ENCODE assay signal across 8 cellular contexts in the genomic region with DNA sequence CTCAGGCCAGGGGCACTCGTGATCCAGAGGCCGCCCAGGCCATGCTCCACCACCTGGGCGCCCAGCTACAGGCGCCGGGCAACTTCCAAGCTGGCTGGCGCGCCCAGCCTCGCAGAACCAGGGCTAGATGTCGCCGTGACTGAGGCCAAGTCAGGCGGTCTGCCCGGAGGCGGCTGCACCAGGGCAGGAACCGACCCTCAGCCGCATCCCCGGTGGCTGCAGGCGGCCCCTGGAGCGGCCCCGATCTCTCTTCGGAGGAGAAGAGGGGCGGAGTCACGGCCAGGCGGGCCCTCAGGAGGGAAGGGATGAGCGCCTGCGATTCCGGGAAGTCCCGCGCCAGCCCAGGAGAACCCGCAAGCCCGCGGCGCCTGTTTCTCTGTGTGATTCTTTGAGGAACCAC.
DNase-seq lines count a peak whose midpoint lies in the region; ATAC-seq, FAIRE-seq and TF ChIP-seq lines count a peak whose summit lies in the region.
"Not testable (repeated sequence)": the region's sequence is repeated elsewhere in the genome, so short reads cannot be mapped to it uniquely, and the experiment has no call there.

No MANE protein-coding gene starts in this region.

- CTCF ChIA-PET in A549 (lab: Yijun Ruan, JAX), result not testable (repeated sequence)

- not testable (repeated sequence) for H3K27ac Mint-ChIP-seq in neural progenitor cell

- not testable (repeated sequence) for H3K4me1 Mint-ChIP-seq in neural progenitor cell

- peak overlapping the region; percentile 77 for H2AFZ ChIP-seq in keratinocyte (ENCODE audit: control insufficient read depth, low read length)
- H2AFZ ChIP-seq in neural progenitor cell (replicated peaks), result peak overlapping the region; percentile 34

- not testable (repeated sequence) for H4K20me1 ChIP-seq in keratinocyte (ENCODE audit: control insufficient read depth, extremely low read depth, insufficient read depth, low read length); neural progenitor cell (ENCODE audit: low read depth)

- H3K4me3 ChIP-seq in A549 (peak overlapping the region; percentile 62), H7 (ENCODE audit: insufficient read depth, low read depth, low read length) (peak overlapping the region; percentile 41), RWPE2 (ENCODE audit: severe bottlenecking) (peak overlapping the region; percentile 30), gastroesophageal sphincter (peak overlapping the region; percentile 29 to 58), keratinocyte (ENCODE audit: control insufficient read depth in 2 of 3, extremely low read depth in 1 of 3, insufficient read depth in 2 of 3, low read depth in 1 of 3, low read length in 3 of 3) (peak overlapping the region in 1 of 3 experiments; percentile 15), neural progenitor cell (peak overlapping the region; percentile 51), small intestine (ENCODE audit: low read depth in 1 of 2, low read length in 2 of 2) (peak overlapping the region in 1 of 2 donors; percentile 44)

- not testable (repeated sequence) for TF ChIP-seq CTCF in A549 (IDR thresholded peaks at IDR 0.05); RWPE2 (IDR thresholded peaks at IDR 0.05; ENCODE audit: poor library complexity, severe bottlenecking); gastroesophageal sphincter (IDR thresholded peaks at IDR 0.05); keratinocyte (optimal IDR thresholded peaks at IDR 0.05 in 1 of 3, IDR thresholded peaks at IDR 0.05 in 1 of 3, conservative IDR thresholded peaks at IDR 0.05 in 1 of 3; ENCODE audit: extremely low read depth in 1 of 3, insufficient read depth in 2 of 3, low read length in 3 of 3); neural progenitor cell (IDR thresholded peaks at IDR 0.05)

- H3K9me3 Mint-ChIP-seq in neural progenitor cell, result not testable (repeated sequence)

- dilution Hi-C loops in keratinocyte (cut with MboI; ENCODE audit: extremely low pct_ligation_motif_present, low sequenced_read_pairs), result not testable (repeated sequence)

- DNase-seq in A549 (ENCODE audit: low read depth in 1 of 2, low spot score in 1 of 2) (peak; percentile 4 to 64), H7 (peak; percentile 70), cerebellar cortex (ENCODE audit: low spot score) (peak; percentile 66), neural progenitor cell (ENCODE audit: low spot score) (peak; percentile 78), small intestine (peak; percentile 34)
- DNase-seq in RWPE2 (ENCODE audit: low spot score); keratinocyte (ENCODE audit: low read depth, low spot score): not testable (repeated sequence)

- H3K36me3 Mint-ChIP-seq in neural progenitor cell, result not testable (repeated sequence)

- FAIRE-seq in A549 (lab: Jason Lieb, UNC); keratinocyte (lab: Jason Lieb, UNC); small intestine (lab: Jason Lieb, UNC): not testable (repeated sequence)

- H3K27me3 Mint-ChIP-seq in neural progenitor cell (ENCODE audit: insufficient read depth, low read depth), result not testable (repeated sequence)

- 0% methylated on average over 11 of the region's 32 CpGs for WGBS in A549 (ENCODE audit: missing lambda C conversion rate)
- WGBS in gastroesophageal sphincter (ENCODE audit: low coverage in 1 of 2), 2 donors, result 0% methylated on average over 4 of the region's 32 CpGs; no CpG with 5 or more reads in 1 of the 2 donors
- WGBS in small intestine, 3 donors, result 1 to 4% (median 1%) methylated on average over 17 to 32 of the region's 32 CpGs

- not testable (repeated sequence) for H3K4me1 ChIP-seq in A549; RWPE2 (ENCODE audit: insufficient read depth, poor library complexity, severe bottlenecking); keratinocyte (ENCODE audit: control insufficient read depth, extremely low read depth, insufficient read depth, low read length); neural progenitor cell; small intestine (ENCODE audit: control insufficient read depth in 2 of 2, insufficient read depth in 1 of 2, low read depth in 1 of 2, low read length in 1 of 2)
- peaks cover 0 to 16% (median 0%) of the 10 kb centered on the region in 3 donors for H3K4me1 ChIP-seq in gastroesophageal sphincter

- H3K9me3 ChIP-seq in A549; RWPE2 (ENCODE audit: severe bottlenecking); gastroesophageal sphincter; keratinocyte (ENCODE audit: control insufficient read depth, low read depth, low read length); neural progenitor cell (ENCODE audit: low read depth); small intestine (ENCODE audit: control insufficient read depth, low read depth): not testable (repeated sequence)

- not testable (repeated sequence) for TF ChIP-seq EP300 in A549 (IDR thresholded peaks at IDR 0.05); gastroesophageal sphincter (IDR thresholded peaks at IDR 0.05)

- H3K4me3 Mint-ChIP-seq in neural progenitor cell, result peak overlapping the region; percentile 80

- TF ChIP-seq RAD21 in A549 (conservative IDR thresholded peaks at IDR 0.05 in 1 of 2, IDR thresholded peaks at IDR 0.05 in 1 of 2), result not testable (repeated sequence)

- H3K36me3 ChIP-seq in H7 (replicated peaks; ENCODE audit: control insufficient read depth, insufficient read depth, low read length); RWPE2 (ENCODE audit: low read depth); gastroesophageal sphincter; keratinocyte (ENCODE audit: control insufficient read depth in 2 of 2, extremely low read depth in 1 of 2, insufficient read depth in 2 of 2, low read length in 2 of 2); neural progenitor cell; small intestine (ENCODE audit: control insufficient read depth in 2 of 2, insufficient read depth in 2 of 2, low read length in 2 of 2): not testable (repeated sequence)

- H3K9ac ChIP-seq in keratinocyte (ENCODE audit: control insufficient read depth, extremely low read depth, insufficient read depth, low read length); neural progenitor cell: not testable (repeated sequence)

- H3K4me2 ChIP-seq in A549 (peak overlapping the region; percentile 79), keratinocyte (ENCODE audit: control insufficient read depth, extremely low read depth, insufficient read depth, low read depth, low read length) (peak overlapping the region; percentile 56), neural progenitor cell (peak overlapping the region; percentile 66)

- peak overlapping the region; percentile 91 to 93 for H3K27ac ChIP-seq in A549
- H3K27ac ChIP-seq in RWPE2 (ENCODE audit: poor library complexity, severe bottlenecking); keratinocyte (ENCODE audit: control insufficient read depth, insufficient read depth, low read length); neural progenitor cell; small intestine (ENCODE audit: low read depth in 1 of 2, low read length in 1 of 2): not testable (repeated sequence)
- H3K27ac ChIP-seq in gastroesophageal sphincter, result peak overlapping the region in 3 of 4 donors; percentile 58 to 71 (median 64)

- ATAC-seq in A549 (peak; percentile 71 to 88), RWPE2 (ENCODE audit: low read depth) (peak; percentile 49; the same call in 2 of the 3 replicates)
- not testable (repeated sequence) for ATAC-seq in gastroesophageal sphincter

- peak; percentile 42 for TF ChIP-seq POLR2A in A549 (IDR thresholded peaks at IDR 0.05; ENCODE audit: low read length)
- not testable (repeated sequence) for TF ChIP-seq POLR2A in gastroesophageal sphincter (IDR thresholded peaks at IDR 0.05)

- H3K79me2 ChIP-seq in keratinocyte (ENCODE audit: control insufficient read depth, insufficient read depth, low read length); neural progenitor cell (ENCODE audit: low read depth): not testable (repeated sequence)

- H3F3A ChIP-seq in neural progenitor cell (ENCODE audit: low read depth), result not testable (repeated sequence)

- POLR2A ChIA-PET in A549 (lab: Yijun Ruan, JAX), result not testable (repeated sequence)

- not testable (repeated sequence) for H3K27me3 ChIP-seq in H7 (ENCODE audit: control insufficient read depth, insufficient read depth, low read length); RWPE2 (ENCODE audit: insufficient read depth, poor library complexity, severe bottlenecking); gastroesophageal sphincter; keratinocyte (ENCODE audit: control insufficient read depth, extremely low read depth, insufficient read depth, low read length); neural progenitor cell; small intestine (ENCODE audit: control insufficient read depth in 2 of 2, insufficient read depth in 2 of 2, low read length in 2 of 2)

- H3K9me1 ChIP-seq in keratinocyte (ENCODE audit: control insufficient read depth, extremely low read depth, insufficient read depth, low read length), result not testable (repeated sequence)

TF ChIP-seq in A549, 52 proteins besides CTCF, POLR2A, EP300 and RAD21:
- peak; percentile 60 for TF ChIP-seq ZFP36 (IDR thresholded peaks at IDR 0.05; ENCODE audit: borderline replicate concordance, partially characterized antibody)
- TF ChIP-seq, protein P1, sequence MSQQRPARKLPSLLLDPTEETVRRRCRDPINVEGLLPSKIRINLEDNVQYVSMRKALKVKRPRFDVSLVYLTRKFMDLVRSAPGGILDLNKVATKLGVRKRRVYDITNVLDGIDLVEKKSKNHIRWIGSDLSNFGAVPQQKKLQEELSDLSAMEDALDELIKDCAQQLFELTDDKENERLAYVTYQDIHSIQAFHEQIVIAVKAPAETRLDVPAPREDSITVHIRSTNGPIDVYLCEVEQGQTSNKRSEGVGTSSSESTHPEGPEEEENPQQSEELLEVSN (IDR thresholded peaks at IDR 0.05; ENCODE audit: borderline replicate concordance, low read depth), result 0 out of 2 replicates have a peak, but pooled peaks have one; percentile 46
- peak in 1 of 2 experiments; percentile 7; a peak in 1 of 5 replicates for TF ChIP-seq JUN (IDR thresholded peaks at IDR 0.05)
- TF ChIP-seq, protein P2, sequence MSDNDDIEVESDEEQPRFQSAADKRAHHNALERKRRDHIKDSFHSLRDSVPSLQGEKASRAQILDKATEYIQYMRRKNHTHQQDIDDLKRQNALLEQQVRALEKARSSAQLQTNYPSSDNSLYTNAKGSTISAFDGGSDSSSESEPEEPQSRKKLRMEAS (IDR thresholded peaks at IDR 0.05), result peak; percentile 12
